ENCODE assay signal across 24 cellular contexts in the genomic region with DNA sequence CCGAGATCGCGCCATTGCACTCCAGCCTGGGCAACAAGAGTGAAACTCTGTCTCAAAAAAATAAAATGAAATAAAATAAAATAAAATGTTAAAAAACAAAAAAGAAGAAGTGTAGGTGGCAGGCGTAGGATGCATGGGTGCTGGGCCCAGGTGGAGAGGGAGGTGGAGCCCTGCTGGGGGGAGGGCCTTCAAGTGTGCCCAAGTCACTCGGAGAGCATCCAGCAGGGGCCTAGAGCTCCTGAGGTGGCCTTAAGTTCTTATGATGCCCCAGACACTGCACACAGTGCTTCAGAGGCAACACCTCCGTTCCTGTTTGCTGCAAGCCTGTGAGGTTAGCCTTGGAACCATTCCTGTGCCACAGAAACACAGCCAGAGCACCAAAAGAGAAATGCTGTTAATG. TPM values are rescaled to one million over a fixed set of nuclear protein-coding genes. Genes with fewer than 3 reads are reported as not detected.
DNase-seq lines count a peak whose midpoint lies in the region; ATAC-seq and TF ChIP-seq lines count a peak whose summit lies in the region.
"Had no signal": no experiment of that assay in that cellular context is flagged by ENCODE, and none has a peak within 500 bp of the region (broad histone marks: within the 10 kb centered on the region; RNA-seq: fewer than 3 reads in every experiment).

No MANE protein-coding gene starts in this region.

- H3K18ac ChIP-seq in IMR-90 (ENCODE audit: low read depth, low read length): no peak overlapping the region

- 0 out of 2 replicates have a peak overlapping the region, but pooled peaks have one; percentile 49 for H2AK5ac ChIP-seq in IMR-90 (ENCODE audit: low read depth, low read length)

- no peak for DNase-seq in CD8-positive, alpha-beta T cell
- DNase-seq in IMR-90 (no peak), osteoblast (ENCODE audit: insufficient read length, low spot score, missing footprints) (peak; percentile 62), cerebellum (ENCODE audit: low spot score) (no peak), CD1c-positive myeloid dendritic cell (ENCODE audit: extremely low spot score) (no peak)
- DNase-seq: activated T-cell treated with anti-CD3 and anti-CD28 coated beads, Interleukin-2, amount 50 U/mL, for 1 hour; aorta; cortex of kidney; esophagus squamous epithelium; foreskin melanocyte; NCI-H1105 treated with DMSO at 0.1 percent for 48 hours; NCI-H2029; NCI-H524 treated with DMSO at 0.1 percent for 48 hours; occipital lobe; PC-9; SHP77 treated with DMSO at 0.1 percent for 48 hours; stimulated activated CD4-positive, alpha-beta T cell treated with anti-CD3 and anti-CD28 coated beads, Interleukin-15, amount 100 ng/mL, for 24 hours had no signal

- peaks cover 39% of the 10 kb centered on the region for H3K9me1 ChIP-seq in IMR-90 (ENCODE audit: insufficient read depth, low read length)

- H3K36me3 Mint-ChIP-seq in CD8-positive, alpha-beta T cell: peaks cover 85% of the 10 kb centered on the region
- peaks cover 100% of the 10 kb centered on the region for H3K36me3 Mint-ChIP-seq in dendritic cell treated with granulocyte-macrophage colony-stimulating factor and Interleukin-4, amounts not matched to agents 40 ng/mL and 50 ng/mL, for 4 days (ENCODE audit: low read depth)

- peak overlapping the region in 1 of 2 experiments; percentile 52; a peak in 2 of 4 replicates for H4K8ac ChIP-seq in IMR-90 (ENCODE audit: low read depth in 2 of 2, low read length in 2 of 2)

- peak overlapping the region; percentile 52; the same call in 1 of the 2 replicates for H4K5ac ChIP-seq in IMR-90 (ENCODE audit: low read depth, low read length)

- no peaks in the 10 kb centered on the region for H3K9me3 Mint-ChIP-seq in CD8-positive, alpha-beta T cell
- H3K9me3 Mint-ChIP-seq in dendritic cell treated with granulocyte-macrophage colony-stimulating factor and Interleukin-4, amounts not matched to agents 40 ng/mL and 50 ng/mL, for 4 days: no peaks in the 10 kb centered on the region
- H3K9me3 Mint-ChIP-seq: CD14-positive monocyte, memory B cell, type B pancreatic cell had no signal

- H3K4ac ChIP-seq in IMR-90 (ENCODE audit: low read depth, low read length): no peak overlapping the region

- peak overlapping the region; percentile 46; the same call in 1 of the 2 replicates for H2BK120ac ChIP-seq in IMR-90 (ENCODE audit: low read depth, low read length)

- no peak overlapping the region for H2BK15ac ChIP-seq in IMR-90 (ENCODE audit: low read depth, low read length)

- no peak for TF ChIP-seq POLR2A in IMR-90 (IDR thresholded peaks at IDR 0.05; ENCODE audit: low read depth, low read length)

- no peak overlapping the region for H3K4me3 ChIP-seq in CD8-positive, alpha-beta T cell (ENCODE audit: low read depth, low read length)
- no peak overlapping the region for H3K4me3 ChIP-seq in IMR-90 (ENCODE audit: insufficient read depth, low read depth, low read length)
- no peak overlapping the region for H3K4me3 ChIP-seq in osteoblast (ENCODE audit: insufficient read depth, low read length)
- H3K4me3 ChIP-seq: esophagus squamous epithelium, K562, PC-9 had no signal

- no peaks in the 10 kb centered on the region for H3K27me3 Mint-ChIP-seq in CD8-positive, alpha-beta T cell (ENCODE audit: low read depth)
- H3K27me3 Mint-ChIP-seq in dendritic cell treated with granulocyte-macrophage colony-stimulating factor and Interleukin-4, amounts not matched to agents 40 ng/mL and 50 ng/mL, for 4 days: no peaks in the 10 kb centered on the region
- H3K27me3 Mint-ChIP-seq: memory B cell, type B pancreatic cell had no signal

- peak overlapping the region; percentile 31; the same call in 1 of the 2 replicates for H4K91ac ChIP-seq in IMR-90 (ENCODE audit: insufficient read depth, low read depth, low read length)

- H3K14ac ChIP-seq in IMR-90 (replicated peaks; ENCODE audit: low read depth, low read length): no peak overlapping the region

- no peak overlapping the region for H2BK20ac ChIP-seq in IMR-90 (ENCODE audit: low read depth, low read length)

- H3K9me3 ChIP-seq in CD8-positive, alpha-beta T cell (ENCODE audit: low read length): no peaks in the 10 kb centered on the region
- H3K9me3 ChIP-seq in IMR-90 (ENCODE audit: control insufficient read depth, insufficient read depth, low read length) (no peaks in the 10 kb centered on the region), osteoblast (ENCODE audit: low read depth, low read length) (no peaks in the 10 kb centered on the region)
- H3K9me3 ChIP-seq: esophagus squamous epithelium had no signal

- 80% methylated on average over 1 of the region's 6 CpGs; no CpG with 5 or more reads in 1 of the 2 experiments for WGBS in IMR-90 (ENCODE audit: extremely low coverage in 2 of 2, insufficient read length in 1 of 2), 2 experiments

- H3K27me3 ChIP-seq in CD8-positive, alpha-beta T cell (ENCODE audit: insufficient read depth, low read length): no peaks in the 10 kb centered on the region
- no peaks in the 10 kb centered on the region for H3K27me3 ChIP-seq in IMR-90 (ENCODE audit: control insufficient read depth, insufficient read depth, low read length)
- no peaks in the 10 kb centered on the region for H3K27me3 ChIP-seq in osteoblast (ENCODE audit: insufficient read depth, low read length)
- H3K27me3 ChIP-seq: esophagus squamous epithelium had no signal

- CTCF ChIA-PET in CD8-positive, alpha-beta T cell (lab: Charles Lee): no interaction called here
- CTCF ChIA-PET in IMR-90 (lab: Yijun Ruan, JAX): no interaction called here

- POLR2A ChIA-PET in CD8-positive, alpha-beta T cell (lab: Charles Lee): no interaction called here
- POLR2A ChIA-PET in IMR-90 (lab: Charles Lee; ENCODE audit: unreplicated experiment): no interaction called here

- H4K20me1 ChIP-seq in IMR-90 (ENCODE audit: insufficient read depth, low read length): peaks cover 16% of the 10 kb centered on the region; the same call in 1 of the 2 replicates
- H4K20me1 ChIP-seq in osteoblast (ENCODE audit: insufficient read depth, low read length): no peaks in the 10 kb centered on the region

- no peak for TF ChIP-seq CTCF in CD8-positive, alpha-beta T cell (IDR thresholded peaks at IDR 0.05)
- no peak for TF ChIP-seq CTCF in IMR-90 (conservative IDR thresholded peaks at IDR 0.05; ENCODE audit: low read depth, low read length)
- no peak for TF ChIP-seq CTCF in osteoblast (IDR thresholded peaks at IDR 0.05; ENCODE audit: extremely low read depth, low read depth, low read length)

- H3K27ac Mint-ChIP-seq in CD8-positive, alpha-beta T cell: peak overlapping the region; percentile 41
- peak overlapping the region; percentile 57 for H3K27ac Mint-ChIP-seq in dendritic cell treated with granulocyte-macrophage colony-stimulating factor and Interleukin-4, amounts not matched to agents 40 ng/mL and 50 ng/mL, for 4 days
- H3K27ac Mint-ChIP-seq: memory B cell, type B pancreatic cell had no signal

- H3K9ac ChIP-seq in IMR-90 (ENCODE audit: low read depth, low read length): no peak overlapping the region

- peaks cover 42 to 89% of the 10 kb centered on the region in 2 experiments for H3K79me1 ChIP-seq in IMR-90 (ENCODE audit: low read depth in 1 of 2, low read length in 2 of 2)

- in situ Hi-C loops in IMR-90 (cut with MboI; ENCODE audit: low sequenced_read_pairs): no loop called here

- H3K56ac ChIP-seq in IMR-90 (ENCODE audit: extremely low read depth, insufficient read depth, low read length): no peak overlapping the region

- peaks cover 23% of the 10 kb centered on the region for H3K4me1 Mint-ChIP-seq in CD8-positive, alpha-beta T cell (ENCODE audit: low read depth)
- peaks cover 57% of the 10 kb centered on the region for H3K4me1 Mint-ChIP-seq in dendritic cell treated with granulocyte-macrophage colony-stimulating factor and Interleukin-4, amounts not matched to agents 40 ng/mL and 50 ng/mL, for 4 days (ENCODE audit: low read depth)

- no peak overlapping the region for H3K4me2 ChIP-seq in IMR-90 (ENCODE audit: low read depth, low read length)
- no peak overlapping the region for H3K4me2 ChIP-seq in osteoblast (ENCODE audit: insufficient read depth, low read length)
- H3K4me2 ChIP-seq: PC-9 had no signal

- dilution Hi-C loops in IMR-90 (cut with HindIII; ENCODE audit: low sequenced_read_pairs, unreplicated experiment): no loop called here

- H3K4me1 ChIP-seq in CD8-positive, alpha-beta T cell (ENCODE audit: insufficient read depth, low read length): no peaks in the 10 kb centered on the region
- H3K4me1 ChIP-seq in IMR-90 (ENCODE audit: control insufficient read depth, insufficient read depth, low read length): peaks cover 18% of the 10 kb centered on the region
- H3K4me1 ChIP-seq in osteoblast (ENCODE audit: insufficient read depth, low read length): peaks cover 7% of the 10 kb centered on the region

- no peak overlapping the region for H2BK5ac ChIP-seq in IMR-90 (ENCODE audit: low read depth, low read length, poor library complexity, severe bottlenecking)

- no TSS peak for BruUV-seq in IMR-90 (replicated peaks; lab: Mats Ljungman, UMichigan)

- TF ChIP-seq RAD21 in IMR-90 (IDR thresholded peaks at IDR 0.05; ENCODE audit: low read length): no peak

- no peak overlapping the region for H3K4me3 Mint-ChIP-seq in CD8-positive, alpha-beta T cell
- no peak overlapping the region for H3K4me3 Mint-ChIP-seq in dendritic cell treated with granulocyte-macrophage colony-stimulating factor and Interleukin-4, amounts not matched to agents 40 ng/mL and 50 ng/mL, for 4 days
- H3K4me3 Mint-ChIP-seq: CD14-positive monocyte, memory B cell, type B pancreatic cell had no signal

- H3K79me2 ChIP-seq in osteoblast (ENCODE audit: insufficient read depth, low read length): peaks cover 72% of the 10 kb centered on the region

- ATAC-seq in CD8-positive, alpha-beta T cell: peak; percentile 29
- no peak for ATAC-seq in IMR-90 (ENCODE audit: low read depth)
- no peak for ATAC-seq in GM21390 (IDR thresholded peaks at IDR 0.05; ENCODE audit: unreplicated experiment)
- ATAC-seq: HCT116, K562 had no signal

- H2AK9ac ChIP-seq in IMR-90 (replicated peaks; ENCODE audit: low read depth, low read length, poor library complexity): no peak overlapping the region

- intact Hi-C loops in CD8-positive, alpha-beta T cell (cut with DNase I, micrococcal nuclease): no loop called here
- intact Hi-C loops in IMR-90 (cut with micrococcal nuclease): no loop called here
- intact Hi-C loops in dendritic cell treated with granulocyte-macrophage colony-stimulating factor and Interleukin-4, amounts not matched to agents 40 ng/mL and 50 ng/mL, for 4 days (cut with micrococcal nuclease): no loop called here

- peaks cover 50% of the 10 kb centered on the region for H3K36me3 ChIP-seq in CD8-positive, alpha-beta T cell (ENCODE audit: insufficient read depth, low read length)
- H3K36me3 ChIP-seq in IMR-90 (ENCODE audit: control insufficient read depth, insufficient read depth, low read length): peaks cover 63% of the 10 kb centered on the region
- peaks cover 52% of the 10 kb centered on the region for H3K36me3 ChIP-seq in osteoblast (ENCODE audit: insufficient read depth, low read length)

- H3K27ac ChIP-seq in CD8-positive, alpha-beta T cell (ENCODE audit: low read depth, low read length): no peak overlapping the region
- H3K27ac ChIP-seq in IMR-90 (ENCODE audit: insufficient read depth, low read length) (peak overlapping the region; percentile 30), osteoblast (ENCODE audit: low read depth, low read length) (no peak overlapping the region)
- H3K27ac ChIP-seq: PC-9 had no signal

- no peak overlapping the region for H3K23ac ChIP-seq in IMR-90 (ENCODE audit: low read depth, low read length)

- H2AFZ ChIP-seq in IMR-90 (replicated peaks; ENCODE audit: low read length, poor library complexity) (no peak overlapping the region), osteoblast (ENCODE audit: low read length) (no peak overlapping the region)
- H2AFZ ChIP-seq: PC-9 had no signal

RNA-seq across cellular contexts. Expression of a gene that starts 23.2 kb away (rescaled TPM):
- 100 to 1,000 TPM; 224 to 240 TPM for total RNA-seq in CD8-positive, alpha-beta T cell
- 6.3 and 8.3 TPM in 2 replicates for total RNA-seq in IMR-90 (2012; rRNA removed)
- 18.7 and 21.5 TPM in 2 replicates for polyA plus RNA-seq in IMR-90 (2012; rRNA removed)
- polyA plus RNA-seq in IMR-90 (2012; cell fraction: cytosol; rRNA removed): 10.3 and 18.0 TPM in 2 replicates
- polyA plus RNA-seq in IMR-90 (2012; cell fraction: nucleus; rRNA removed; ENCODE audit: low replicate concordance): 32.7 and 42.5 TPM in 2 replicates
- total RNA-seq in osteoblast: 28.0 and 32.9 TPM in 2 replicates
- total RNA-seq in cerebellum: 3.6 TPM
